Comparison of ENCODE assay signal across 8 cellular contexts in the genomic region with DNA sequence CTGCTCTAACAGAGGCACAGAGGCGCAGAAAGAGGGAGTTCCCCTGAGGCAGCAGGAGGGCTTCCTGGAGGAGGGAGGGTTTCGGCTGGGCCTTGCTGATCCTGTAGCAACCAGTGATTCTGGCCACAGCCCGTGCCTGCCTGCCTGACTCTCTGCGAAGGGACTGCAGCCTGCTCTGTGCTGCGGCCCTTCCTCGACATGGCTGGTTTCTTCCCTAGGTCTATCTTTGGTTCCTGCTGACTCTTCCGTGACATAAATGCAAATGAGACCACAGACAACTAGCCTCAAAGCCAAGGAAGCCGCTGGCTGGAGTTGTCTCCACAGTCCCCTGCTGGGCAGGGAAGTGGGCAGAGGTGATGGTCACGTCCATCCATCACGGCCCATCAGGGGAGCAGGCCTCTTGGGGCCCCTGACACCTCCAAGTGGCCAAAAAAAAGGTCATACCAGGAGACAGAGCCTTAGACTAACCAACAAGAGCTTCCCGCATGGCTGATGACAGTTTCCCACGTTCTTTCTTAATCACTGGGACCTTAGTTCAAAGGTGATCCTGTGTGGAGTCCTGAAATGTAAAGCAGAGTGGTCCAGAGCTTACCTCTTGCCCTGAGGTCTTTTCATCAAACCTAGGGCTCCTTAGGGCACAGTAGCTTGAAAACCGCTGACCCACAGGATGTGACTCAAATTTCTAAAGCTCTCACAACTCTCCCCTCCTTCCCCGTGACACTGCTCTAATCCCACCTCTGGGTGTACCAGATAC. TPM values are rescaled to one million over a fixed set of nuclear protein-coding genes. Genes with fewer than 3 reads are reported as not detected.
A peak's percentile ranks its signal among the peaks of the same experiment; 100 is the strongest.
DNase-seq lines count a peak whose midpoint lies in the region; ATAC-seq, FAIRE-seq and TF ChIP-seq lines count a peak whose summit lies in the region.

No MANE protein-coding gene starts in this region.

- H3K4me3 ChIP-seq in HUES48 (ENCODE audit: low read depth, low read length), result no peak overlapping the region
- H3K4me3 ChIP-seq in right lobe of liver, result no peak overlapping the region
- H3K4me3 ChIP-seq in GM23248, result no peak overlapping the region

- H3K9me2 ChIP-seq in GM23248 (ENCODE audit: insufficient read depth), result no peaks in the 10 kb centered on the region

- no peaks in the 10 kb centered on the region for H4K20me1 ChIP-seq in GM23248 (ENCODE audit: insufficient read depth)

- H3K79me2 ChIP-seq in GM23248 (ENCODE audit: insufficient read depth), result no peaks in the 10 kb centered on the region

- peak; percentile 88 for FAIRE-seq in GM12892 (lab: Jason Lieb, UNC)

- H3F3A ChIP-seq in GM23248 (ENCODE audit: insufficient read depth), result peaks cover 4% of the 10 kb centered on the region; the same call in 1 of the 2 replicates

- ATAC-seq in GM21529 (IDR thresholded peaks at IDR 0.05; ENCODE audit: unreplicated experiment) (peak; percentile 83), right lobe of liver (no peak)

- TF ChIP-seq POLR2A in GM12892 (IDR thresholded peaks at IDR 0.05; ENCODE audit: low read depth, low read length) (peak; percentile 63; the same call in 1 of the 2 replicates), right lobe of liver (IDR thresholded peaks at IDR 0.05) (no peak)

- H3K36me3 ChIP-seq in HUES48 (ENCODE audit: control insufficient read depth, insufficient read depth, low read length) (no peaks in the 10 kb centered on the region), right lobe of liver (no peaks in the 10 kb centered on the region), GM23248 (ENCODE audit: low read depth) (no peaks in the 10 kb centered on the region)

- H3K27ac ChIP-seq in HUES48 (ENCODE audit: low read depth, low read length), result peak overlapping the region; percentile 37
- H3K27ac ChIP-seq in right lobe of liver, result peak overlapping the region; percentile 78 to 87 (median 78)
- no peak overlapping the region for H3K27ac ChIP-seq in GM23248

- H3K9ac ChIP-seq in HUES48 (ENCODE audit: low read depth, low read length) (no peak overlapping the region), GM23248 (no peak overlapping the region)

- intact Hi-C loops in right lobe of liver (cut with DNase I), result loop anchor here (10.0 kb wide), 1 partner anchor 151 kb away; a partner anchor contains a TSS

- peak; percentile 68 for DNase-seq in GM12892 (ENCODE audit: insufficient read length)
- DNase-seq in amniotic epithelial cell (ENCODE audit: low read depth), result peak; percentile 84
- DNase-seq in right lobe of liver, result peak; percentile 45 to 65 (median 46)
- no peak for DNase-seq in NCI-H1436 treated with DMSO at 0.1 percent for 48 hours (lab: John Stamatoyannopoulos, UW)
- DNase-seq in cerebellum (ENCODE audit: low spot score), result no peak
- DNase-seq in GM23248, result no peak

- 34% methylated on average over 8 of the region's 14 CpGs for WGBS in right lobe of liver (ENCODE audit: insufficient coverage, low coverage, low lambda C conversion rate, missing lambda C conversion rate)
- 81% methylated on average over 14 of the region's 14 CpGs for WGBS in GM23248 (ENCODE audit: low coverage in 1 of 2, low lambda C conversion rate in 2 of 2, missing lambda C conversion rate in 2 of 2), 2 experiments

- no peak overlapping the region for H2AFZ ChIP-seq in GM23248

- no peaks in the 10 kb centered on the region for H3K27me3 ChIP-seq in HUES48 (ENCODE audit: control insufficient read depth, insufficient read depth, low read length)
- H3K27me3 ChIP-seq in right lobe of liver, result no peaks in the 10 kb centered on the region
- no peaks in the 10 kb centered on the region for H3K27me3 ChIP-seq in GM23248 (replicated peaks; ENCODE audit: insufficient read depth)

- H3K4me1 ChIP-seq in HUES48 (ENCODE audit: control insufficient read depth, insufficient read depth, low read length) (peaks cover 8% of the 10 kb centered on the region; the same call in 1 of the 2 replicates), right lobe of liver (peaks cover 7 to 94% (median 49%) of the 10 kb centered on the region in 4 donors), GM23248 (ENCODE audit: insufficient read depth) (peaks cover 19% of the 10 kb centered on the region)

- no peak overlapping the region for H3K4me2 ChIP-seq in GM23248 (ENCODE audit: unreplicated experiment)

- in situ Hi-C loops in GM23248 (cut with MboI), result no loop called here

- H3K9me3 ChIP-seq in HUES48 (ENCODE audit: control insufficient read depth, insufficient read depth, low read length) (no peaks in the 10 kb centered on the region), right lobe of liver (no peaks in the 10 kb centered on the region), GM23248 (ENCODE audit: low read depth) (no peaks in the 10 kb centered on the region)

- no peak for TF ChIP-seq CTCF in right lobe of liver (IDR thresholded peaks at IDR 0.05)

RNA-seq across cellular contexts. Expression of a gene that starts 55.3 kb away (rescaled TPM):
- 7.3 TPM for polyA plus RNA-seq in GM12892 (2012; ENCODE audit: missing spikeins)
- total RNA-seq in right lobe of liver (10 to 100 TPM; 17.5 to 34.7 (median 20.2) TPM), cerebellum (10.0 TPM)
- 10.5 and 17.1 TPM in 2 replicates for total RNA-seq in GM23248 (2014; rRNA removed; shearing (Covaris generic))
- polyA plus RNA-seq in GM23248 (2016; fragmentation: Nextera tagmentation; extraction: Ambion mirVana), result 10.6 and 10.9 TPM in 2 replicates

Comparison
In these comparisons a context has a peak if more than half of its experiments do, and no peak if none do; other contexts are left out.
1. DNase-seq: peak in GM12892 (single experiment), amniotic epithelial cell (single experiment) and right lobe of liver (3 of 3); none in NCI-H1436 treated with DMSO at 0.1 percent for 48 hours (single experiment), cerebellum (single experiment) and GM23248 (single experiment).